ENCODE assay signal across 18 cellular contexts in genomic region chr10:69965086-69965485, GRCh38.
"Had no signal": no experiment of that assay in that cellular context is flagged by ENCODE, and none has a peak within 500 bp of the region (broad histone marks: within the 10 kb centered on the region; RNA-seq: fewer than 3 reads in every experiment).

No MANE protein-coding gene starts in this region.

- H3K36me3 ChIP-seq: transverse colon had no signal

- DNase-seq: activated B cell treated with CpG ODN at 0.5 μM for 24 hours; activated CD4-positive, alpha-beta T cell treated with anti-CD3 and anti-CD28 coated beads for 48 hours; activated naive CD4-positive, alpha-beta T cell treated with anti-CD3 and anti-CD28 coated beads, Interleukin-2, amount 10 ng/mL, durations not matched to agents 7 days and 5 days; activated T-cell treated with anti-CD3 and anti-CD28 coated beads, Interleukin-2, amount 50 U/mL, for 1 hour; effector CD4-positive, alpha-beta T cell; foreskin fibroblast; hippocampal formation; mesenchymal stem cell; occipital lobe; small intestine; stimulated activated CD4-positive, alpha-beta T cell treated with anti-CD3 and anti-CD28 coated beads, Interleukin-4, amount 100 ng/mL, for 4 hours; stimulated activated CD8-positive, alpha-beta memory T cell treated with anti-CD3 and anti-CD28 coated beads, Interleukin-4, amount 100 ng/mL, for 48 hours; stimulated activated naive CD4-positive, alpha-beta T cell treated with Interleukin-2 at 50 U/mL for 16 hours; T-helper 2 cell; transverse colon had no signal

- H3K4me3 ChIP-seq: coronary artery, transverse colon had no signal

- H3K36me3 Mint-ChIP-seq: activated naive CD4-positive, alpha-beta T cell treated with anti-CD3 and anti-CD28 coated beads, Interleukin-2, amount 10 ng/mL, durations not matched to agents 7 days and 5 days had no signal

- H3K27me3 Mint-ChIP-seq: activated B cell treated with CpG ODN at 0.5 μM for 24 hours had no signal

- H3K4me3 Mint-ChIP-seq: activated B cell treated with CpG ODN at 0.5 μM for 24 hours; activated naive CD4-positive, alpha-beta T cell treated with anti-CD3 and anti-CD28 coated beads, Interleukin-2, amount 10 ng/mL, durations not matched to agents 7 days and 5 days; nephron had no signal

- H3K27ac ChIP-seq: coronary artery, transverse colon had no signal

- FAIRE-seq: astrocyte, small intestine had no signal

- H3K9me3 ChIP-seq: transverse colon had no signal

- H3K9me3 Mint-ChIP-seq: activated B cell treated with CpG ODN at 0.5 μM for 24 hours; activated naive CD4-positive, alpha-beta T cell treated with anti-CD3 and anti-CD28 coated beads, Interleukin-2, amount 10 ng/mL, durations not matched to agents 7 days and 5 days; nephron had no signal

- H3K4me1 Mint-ChIP-seq: activated naive CD4-positive, alpha-beta T cell treated with anti-CD3 and anti-CD28 coated beads, Interleukin-2, amount 10 ng/mL, durations not matched to agents 7 days and 5 days had no signal

- H3K27ac Mint-ChIP-seq: activated B cell treated with CpG ODN at 0.5 μM for 24 hours; activated naive CD4-positive, alpha-beta T cell treated with anti-CD3 and anti-CD28 coated beads, Interleukin-2, amount 10 ng/mL, durations not matched to agents 7 days and 5 days had no signal
